In genomic region chr18:61893304-61893970, GRCh38 we compare ENCODE assay signal across 8 cellular contexts. TPM values are rescaled to one million over a fixed set of nuclear protein-coding genes. Genes with fewer than 3 reads are reported as not detected.
DNase-seq lines count a peak whose midpoint lies in the region; ATAC-seq and TF ChIP-seq lines count a peak whose summit lies in the region.

No MANE protein-coding gene starts in this region.

- peak overlapping the region; percentile 87 for H3K27ac Mint-ChIP-seq in osteocyte (ENCODE audit: unreplicated experiment)

- no peaks in the 10 kb centered on the region for H3K27me3 Mint-ChIP-seq in osteocyte (ENCODE audit: unreplicated experiment)

- H3K36me3 Mint-ChIP-seq in osteocyte (ENCODE audit: unreplicated experiment): peaks cover 24% of the 10 kb centered on the region

- H3K4me1 Mint-ChIP-seq in osteocyte (ENCODE audit: unreplicated experiment): peaks cover 53% of the 10 kb centered on the region

- in situ Hi-C loops in ACHN (cut with HindIII; ENCODE audit: low pct_ligation_motif_present, low pct_unique_long_range_greater_than_20kb, low sequenced_read_pairs): no loop called here

- ATAC-seq in GM18498 (IDR thresholded peaks at IDR 0.05; ENCODE audit: unreplicated experiment) (peak; percentile 18), HG02840 (IDR thresholded peaks at IDR 0.05; ENCODE audit: low FRiP score, unreplicated experiment) (peak; percentile 13)

- no peaks in the 10 kb centered on the region for H3K9me3 Mint-ChIP-seq in osteocyte (ENCODE audit: unreplicated experiment)

- intact Hi-C loops in head of caudate nucleus (cut with DNase I): loop anchor here (5.0 kb wide), 1 partner anchor 256 kb away; no protein-coding TSS in a partner anchor

- peak overlapping the region; percentile 96 for H3K4me3 Mint-ChIP-seq in osteocyte (ENCODE audit: unreplicated experiment)

- DNase-seq in NCI-H82 treated with DMSO at 0.1 percent for 48 hours (lab: John Stamatoyannopoulos, UW; ENCODE audit: unreplicated experiment) (peak; percentile 61), head of caudate nucleus (peak in 40 of 42 donors; percentile 24 to 81 (median 60)), osteocyte (ENCODE audit: extremely low spot score, unreplicated experiment) (peak; percentile 86), GDM1 (lab: John Stamatoyannopoulos, UW) (no peak), ACHN (no peak)
- DNase-seq in activated naive CD4-positive, alpha-beta T cell treated with anti-CD3 and anti-CD28 coated beads, Interleukin-2, amount 50 U/mL, for 16 hours: peak; percentile 36

- peak; percentile 44 for TF ChIP-seq CTCF in osteocyte (IDR thresholded peaks at IDR 0.05)

RNA-seq across cellular contexts. Expression of gene RNF152, which starts 0.6 kb away (rescaled TPM):
- 70.0 and 76.4 TPM in 2 replicates for total RNA-seq in osteocyte

Comparison
In these comparisons a context has a peak if more than half of its experiments do, and no peak if none do; other contexts are left out.
1. DNase-seq: peak in NCI-H82 treated with DMSO at 0.1 percent for 48 hours (single experiment), activated naive CD4-positive, alpha-beta T cell treated with anti-CD3 and anti-CD28 coated beads, Interleukin-2, amount 50 U/mL, for 16 hours (single experiment), head of caudate nucleus (40 of 42) and osteocyte (single experiment); none in GDM1 (single experiment) and ACHN (single experiment).